16 cellular contexts compared by ENCODE assay signal in the genomic region with DNA sequence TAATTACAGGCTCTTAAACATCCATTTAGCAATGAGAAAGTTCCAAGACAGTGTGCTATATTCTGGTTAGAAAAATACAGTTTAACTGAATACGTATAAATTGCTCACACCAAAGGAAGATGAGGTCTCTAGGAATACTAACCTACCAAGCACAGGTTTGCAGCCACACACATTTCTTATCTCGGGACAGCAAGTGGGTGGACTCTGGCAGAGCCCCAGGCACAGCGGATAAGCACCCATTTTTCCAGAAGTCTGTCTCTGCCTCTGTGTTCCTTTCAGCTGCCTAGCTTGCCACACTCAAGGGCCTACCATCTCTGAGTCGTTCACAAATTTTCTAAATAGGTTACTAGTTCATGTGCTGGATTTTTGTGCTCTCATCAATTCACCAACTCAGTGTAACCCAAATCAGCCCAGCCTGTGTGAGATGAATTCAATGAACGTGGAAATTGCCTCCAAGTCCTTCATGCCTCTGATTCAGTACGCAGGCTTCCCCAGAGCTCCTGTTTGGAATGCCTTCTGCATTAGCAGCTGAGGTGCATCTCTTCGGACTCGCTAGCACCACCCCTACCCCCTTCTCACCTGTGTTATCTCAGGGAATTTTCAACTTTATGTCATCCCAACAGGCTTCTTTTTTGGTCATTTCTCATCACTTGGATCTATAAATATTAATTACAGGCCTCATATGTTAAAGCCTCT.
"Had no signal": no experiment of that assay in that cellular context is flagged by ENCODE, and none has a peak within 500 bp of the region (broad histone marks: within the 10 kb centered on the region; RNA-seq: fewer than 3 reads in every experiment).

No MANE protein-coding gene starts in this region.

- H3K4me3 ChIP-seq: esophagus squamous epithelium, lung, tibial artery, vagina had no signal

- H3K4me1 Mint-ChIP-seq: activated naive CD4-positive, alpha-beta T cell treated with anti-CD3 and anti-CD28 coated beads, Interleukin-2, amount 50 U/mL, for 24 hours had no signal

- H3K9me3 Mint-ChIP-seq: activated naive CD4-positive, alpha-beta T cell treated with anti-CD3 and anti-CD28 coated beads, Interleukin-2, amount 50 U/mL, for 24 hours had no signal

- H3K9me3 ChIP-seq: esophagus squamous epithelium, tibial artery, vagina had no signal

- H3K27me3 ChIP-seq: esophagus squamous epithelium, tibial artery, vagina had no signal

- FAIRE-seq: islet of Langerhans had no signal

- H3K36me3 Mint-ChIP-seq: activated naive CD4-positive, alpha-beta T cell treated with anti-CD3 and anti-CD28 coated beads, Interleukin-2, amount 50 U/mL, for 24 hours had no signal

- H3K4me3 Mint-ChIP-seq: activated naive CD4-positive, alpha-beta T cell treated with anti-CD3 and anti-CD28 coated beads, Interleukin-2, amount 50 U/mL, for 24 hours; effector memory CD8-positive, alpha-beta T cell; nephron had no signal

- DNase-seq: activated CD4-positive, alpha-beta T cell treated with anti-CD3 and anti-CD28 coated beads, Interleukin-2, amount 50 U/mL, for 48 hours; activated gamma-delta T cell; amniotic stem cell; effector memory CD8-positive, alpha-beta T cell; esophagus squamous epithelium; midbrain; stimulated activated CD8-positive, alpha-beta memory T cell treated with anti-CD3 and anti-CD28 coated beads, Interleukin-4, amount 100 ng/mL, for 48 hours; stimulated activated naive CD4-positive, alpha-beta T cell treated with Interleukin-2 at 50 U/mL for 16 hours; T-helper 2 cell; tibial artery; WERI-Rb-1 had no signal

- H3K27me3 Mint-ChIP-seq: activated naive CD4-positive, alpha-beta T cell treated with anti-CD3 and anti-CD28 coated beads, Interleukin-2, amount 50 U/mL, for 24 hours; effector memory CD8-positive, alpha-beta T cell had no signal

- H3K27ac Mint-ChIP-seq: activated naive CD4-positive, alpha-beta T cell treated with anti-CD3 and anti-CD28 coated beads, Interleukin-2, amount 50 U/mL, for 24 hours; effector memory CD8-positive, alpha-beta T cell had no signal

- ATAC-seq: effector memory CD8-positive, alpha-beta T cell had no signal

- H3K36me3 ChIP-seq: esophagus squamous epithelium, tibial artery, vagina, WERI-Rb-1 had no signal

- H3K4me1 ChIP-seq: esophagus squamous epithelium, tibial artery, vagina had no signal

- H3K27ac ChIP-seq: esophagus squamous epithelium, tibial artery, vagina, WERI-Rb-1 had no signal
